Comparison of ENCODE assay signal across 28 cellular contexts in genomic region chr9:124899845-124900244, GRCh38. TPM values are rescaled to one million over a fixed set of nuclear protein-coding genes. Genes with fewer than 3 reads are reported as not detected.
"Had no signal": no experiment of that assay in that cellular context is flagged by ENCODE, and none has a peak within 500 bp of the region (broad histone marks: within the 10 kb centered on the region; RNA-seq: fewer than 3 reads in every experiment).

No MANE protein-coding gene starts in this region.

- H3K4me3 Mint-ChIP-seq: activated CD4-positive, alpha-beta memory T cell treated with anti-CD3 and anti-CD28 coated beads for 36 hours; activated naive CD4-positive, alpha-beta T cell treated with anti-CD3 and anti-CD28 coated beads for 36 hours; activated naive CD8-positive, alpha-beta T cell treated with anti-CD3 and anti-CD28 coated beads, Interleukin-2, amount 10 ng/mL, durations not matched to agents 7 days and 5 days; dendritic cell treated with granulocyte-macrophage colony-stimulating factor and Interleukin-4, amounts not matched to agents 40 ng/mL and 50 ng/mL, for 4 days; natural killer cell treated with Interleukin-12 subunit alpha and Interleukin-12 subunit beta and Interleukin-15 and Interleukin-18, amount 100 ng/mL, for 72 hours had no signal

- ATAC-seq: gastrocnemius medialis; natural killer cell treated with Interleukin-12 subunit alpha and Interleukin-12 subunit beta and Interleukin-15 and Interleukin-18, amount 100 ng/mL, for 72 hours; psoas muscle; stimulated activated naive CD8-positive, alpha-beta T cell treated with anti-CD3 and anti-CD28 coated beads, Interleukin-15, Interleukin-2, amounts not matched to agents 100 U/mL and 50 U/mL, for 24 hours had no signal

- H3K27ac ChIP-seq: esophagus muscularis mucosa, gastrocnemius medialis, left ventricle myocardium inferior, neutrophil, ovary, psoas muscle, upper lobe of right lung had no signal

- H3K27me3 Mint-ChIP-seq: activated CD4-positive, alpha-beta memory T cell treated with anti-CD3 and anti-CD28 coated beads for 36 hours; activated naive CD8-positive, alpha-beta T cell treated with anti-CD3 and anti-CD28 coated beads, Interleukin-2, amount 10 ng/mL, durations not matched to agents 7 days and 5 days; dendritic cell treated with granulocyte-macrophage colony-stimulating factor and Interleukin-4, amounts not matched to agents 40 ng/mL and 50 ng/mL, for 4 days; natural killer cell treated with Interleukin-12 subunit alpha and Interleukin-12 subunit beta and Interleukin-15 and Interleukin-18, amount 100 ng/mL, for 72 hours had no signal

- H3K27ac Mint-ChIP-seq: activated CD4-positive, alpha-beta memory T cell treated with anti-CD3 and anti-CD28 coated beads for 36 hours; activated naive CD4-positive, alpha-beta T cell treated with anti-CD3 and anti-CD28 coated beads for 36 hours; activated naive CD8-positive, alpha-beta T cell treated with anti-CD3 and anti-CD28 coated beads, Interleukin-2, amount 10 ng/mL, durations not matched to agents 7 days and 5 days; dendritic cell treated with granulocyte-macrophage colony-stimulating factor and Interleukin-4, amounts not matched to agents 40 ng/mL and 50 ng/mL, for 4 days; natural killer cell treated with Interleukin-12 subunit alpha and Interleukin-12 subunit beta and Interleukin-15 and Interleukin-18, amount 100 ng/mL, for 72 hours had no signal

- H3K4me1 ChIP-seq: esophagus muscularis mucosa, gastrocnemius medialis, left ventricle myocardium inferior, psoas muscle, upper lobe of right lung had no signal

- H3K36me3 ChIP-seq: ovary had no signal

- H3K4me3 ChIP-seq: esophagus muscularis mucosa, gastrocnemius medialis, left ventricle myocardium inferior, ovary, psoas muscle, upper lobe of right lung had no signal

- H3K9me3 Mint-ChIP-seq: activated CD4-positive, alpha-beta memory T cell treated with anti-CD3 and anti-CD28 coated beads for 36 hours; activated naive CD4-positive, alpha-beta T cell treated with anti-CD3 and anti-CD28 coated beads for 36 hours; activated naive CD8-positive, alpha-beta T cell treated with anti-CD3 and anti-CD28 coated beads, Interleukin-2, amount 10 ng/mL, durations not matched to agents 7 days and 5 days; dendritic cell treated with granulocyte-macrophage colony-stimulating factor and Interleukin-4, amounts not matched to agents 40 ng/mL and 50 ng/mL, for 4 days; natural killer cell treated with Interleukin-12 subunit alpha and Interleukin-12 subunit beta and Interleukin-15 and Interleukin-18, amount 100 ng/mL, for 72 hours had no signal

- DNase-seq: activated CD4-positive, alpha-beta memory T cell treated with anti-CD3 and anti-CD28 coated beads for 36 hours; activated CD4-positive, alpha-beta T cell treated with anti-CD3 and anti-CD28 coated beads for 48 hours; activated naive CD4-positive, alpha-beta T cell treated with anti-CD3 and anti-CD28 coated beads for 36 hours; activated naive CD8-positive, alpha-beta T cell treated with anti-CD3 and anti-CD28 coated beads, Interleukin-2, amount 10 ng/mL, durations not matched to agents 7 days and 5 days; activated T-cell treated with anti-CD3 and anti-CD28 coated beads, Interleukin-2, amount 50 U/mL, for 48 hours; amniotic stem cell; effector CD4-positive, alpha-beta T cell; gastrocnemius medialis; hippocampal formation; left ventricle myocardium inferior; midbrain; psoas muscle; right cardiac atrium; stimulated activated CD4-positive, alpha-beta T cell treated with anti-CD3 and anti-CD28 coated beads, Interleukin-12 subunit alpha, Interleukin-12 subunit beta, amount 100 ng/mL, for 4 hours; stimulated activated CD4-positive, alpha-beta T cell treated with anti-CD3 and anti-CD28 coated beads, Interleukin-4, amount 100 ng/mL, for 4 hours; stimulated activated naive CD8-positive, alpha-beta T cell treated with anti-CD3 and anti-CD28 coated beads, Interleukin-15, Interleukin-2, amounts not matched to agents 100 U/mL and 50 U/mL, for 24 hours; upper lobe of right lung had no signal

- H3K9me3 ChIP-seq: esophagus muscularis mucosa, gastrocnemius medialis, left ventricle myocardium inferior, neutrophil, ovary, psoas muscle, upper lobe of right lung had no signal

- H3K27me3 ChIP-seq: esophagus muscularis mucosa, gastrocnemius medialis, neutrophil, ovary, upper lobe of right lung had no signal

RNA-seq across cellular contexts. Expression of gene WDR38, which starts 46.6 kb away (rescaled TPM):
- total RNA-seq: activated CD4-positive, alpha-beta memory T cell treated with anti-CD3 and anti-CD28 coated beads for 36 hours; activated naive CD4-positive, alpha-beta T cell treated with anti-CD3 and anti-CD28 coated beads for 36 hours; activated naive CD8-positive, alpha-beta T cell treated with anti-CD3 and anti-CD28 coated beads, Interleukin-2, amount 10 ng/mL, durations not matched to agents 7 days and 5 days; cardiac septum; chondrocyte; gastrocnemius medialis; left ventricle myocardium inferior; lung microvascular endothelial cell; natural killer cell treated with Interleukin-12 subunit alpha and Interleukin-12 subunit beta and Interleukin-15 and Interleukin-18, amount 100 ng/mL, for 72 hours; psoas muscle; right cardiac atrium; skeletal muscle tissue; subcutaneous adipose tissue; T-helper 2 cell treated with Interferon-gamma antibody and Interleukin-4, amounts not matched to agents 100 ng/mL and 5 ng/mL, for 36 hours; upper lobe of right lung had no signal
- polyA plus RNA-seq: ovary had no signal
